Comparison of ENCODE assay signal across 8 cellular contexts in genomic region chr1:54716299-54717047, GRCh38. TPM values are rescaled to one million over a fixed set of nuclear protein-coding genes. Genes with fewer than 3 reads are reported as not detected.
DNase-seq lines count a peak whose midpoint lies in the region; ATAC-seq, FAIRE-seq and TF ChIP-seq lines count a peak whose summit lies in the region.

No MANE protein-coding gene starts in this region.

- DNase-seq in AG20443 (ENCODE audit: low spot score) = peak; percentile 49
- DNase-seq in HFF-Myc (ENCODE audit: extremely low read depth, low read depth) = no peak
- no peak for DNase-seq in activated naive CD4-positive, alpha-beta T cell treated with anti-CD3 and anti-CD28 coated beads, Interleukin-2, amount 50 U/mL, for 72 hours (ENCODE audit: low spot score in 2 of 2)
- no peak for DNase-seq in stomach
- no peak for DNase-seq in DMS79 treated with DMSO at 0.1 percent for 48 hours (lab: John Stamatoyannopoulos, UW)
- DNase-seq in NOMO-1 treated with DMSO at 0.1 percent for 48 hours (lab: John Stamatoyannopoulos, UW; ENCODE audit: unreplicated experiment) = no peak
- DNase-seq in urothelium cell line (ENCODE audit: low spot score) = no peak

- intact Hi-C loops in stomach (cut with DNase I; ENCODE audit: low total_unique reads) = no loop called here

- H3K4me1 ChIP-seq in iPS-20b (ENCODE audit: insufficient read depth, low read length) = peaks cover 8% of the 10 kb centered on the region; the same call in 1 of the 2 replicates
- H3K4me1 ChIP-seq in stomach = peaks cover 7 to 36% (median 16%) of the 10 kb centered on the region in 4 donors

- H3K9ac ChIP-seq in iPS-20b (ENCODE audit: low read depth, low read length) = peak overlapping the region; percentile 90

- no peak for FAIRE-seq in urothelium cell line (lab: Jason Lieb, UNC)

- peaks cover 33% of the 10 kb centered on the region for H3K36me3 ChIP-seq in iPS-20b (ENCODE audit: insufficient read depth, low read depth, low read length)
- peaks cover 2 to 41% (median 36%) of the 10 kb centered on the region in 4 donors for H3K36me3 ChIP-seq in stomach

- H3K27ac Mint-ChIP-seq in activated naive CD4-positive, alpha-beta T cell treated with anti-CD3 and anti-CD28 coated beads, Interleukin-2, amount 50 U/mL, for 72 hours = peak overlapping the region; percentile 92

- peaks cover 0 to 14% of the 10 kb centered on the region in 2 donors for H3K36me3 Mint-ChIP-seq in activated naive CD4-positive, alpha-beta T cell treated with anti-CD3 and anti-CD28 coated beads, Interleukin-2, amount 50 U/mL, for 72 hours

- 23 to 38% (median 29%) methylated on average over 8 of the region's 8 CpGs for WGBS in stomach, 5 donors

- TF ChIP-seq EP300 in stomach (IDR thresholded peaks at IDR 0.05) = no peak

- ATAC-seq in activated naive CD4-positive, alpha-beta T cell treated with anti-CD3 and anti-CD28 coated beads, Interleukin-2, amount 50 U/mL, for 72 hours = peak; percentile 60 to 65

- peaks cover 8% of the 10 kb centered on the region for H3K27me3 ChIP-seq in iPS-20b (ENCODE audit: insufficient read depth, low read length)
- H3K27me3 ChIP-seq in stomach = no peaks in the 10 kb centered on the region

- TF ChIP-seq POLR2A in stomach (IDR thresholded peaks at IDR 0.05) = no peak

- peak overlapping the region; percentile 38 for H3K27ac ChIP-seq in iPS-20b (ENCODE audit: low read length)
- peak overlapping the region; percentile 62 to 89 (median 82) for H3K27ac ChIP-seq in stomach

- H3K4me3 ChIP-seq in HFF-Myc (replicated peaks; ENCODE audit: low read depth, low read length) (peak overlapping the region; percentile 74), iPS-20b (ENCODE audit: low read length) (peak overlapping the region; percentile 90), stomach (peak overlapping the region; percentile 84 to 94 (median 90))

- no peak for TF ChIP-seq CTCF in HFF-Myc (IDR thresholded peaks at IDR 0.05; ENCODE audit: low read depth, low read length, missing control alignments)
- no peak for TF ChIP-seq CTCF in stomach (IDR thresholded peaks at IDR 0.05)

- H3K9me3 ChIP-seq in iPS-20b (ENCODE audit: insufficient read depth, low read depth, low read length) (no peaks in the 10 kb centered on the region), stomach (no peaks in the 10 kb centered on the region)

- no peaks in the 10 kb centered on the region for H3K9me3 Mint-ChIP-seq in activated naive CD4-positive, alpha-beta T cell treated with anti-CD3 and anti-CD28 coated beads, Interleukin-2, amount 50 U/mL, for 72 hours

RNA-seq across cellular contexts. Expression of gene TTC4, which starts 0.8 kb away (rescaled TPM):
- 10 to 100 TPM; 18.7 to 25.9 TPM for total RNA-seq in activated naive CD4-positive, alpha-beta T cell treated with anti-CD3 and anti-CD28 coated beads, Interleukin-2, amount 50 U/mL, for 72 hours
- total RNA-seq in stomach = 10 to 100 TPM in 3 of 5 donors, 1 to 10 TPM in 2; 1.4 to 66.1 (median 17.8) TPM
- 10 to 100 TPM; 11.7 to 14.2 (median 12.6) TPM for polyA plus RNA-seq in stomach

RNA-seq across cellular contexts. Expression of gene PARS2, which starts 47.9 kb away (rescaled TPM):
- 1 to 10 TPM; 5.1 to 6.7 TPM for total RNA-seq in activated naive CD4-positive, alpha-beta T cell treated with anti-CD3 and anti-CD28 coated beads, Interleukin-2, amount 50 U/mL, for 72 hours
- 1 to 10 TPM in 2 of 5 donors, under 1 TPM in 2, not detected in 1; 0.29 to 3.6 (median 0.77) TPM for total RNA-seq in stomach
- polyA plus RNA-seq in stomach = 1 to 10 TPM; 1.8 to 2.4 (median 2.2) TPM
